In the genomic region with DNA sequence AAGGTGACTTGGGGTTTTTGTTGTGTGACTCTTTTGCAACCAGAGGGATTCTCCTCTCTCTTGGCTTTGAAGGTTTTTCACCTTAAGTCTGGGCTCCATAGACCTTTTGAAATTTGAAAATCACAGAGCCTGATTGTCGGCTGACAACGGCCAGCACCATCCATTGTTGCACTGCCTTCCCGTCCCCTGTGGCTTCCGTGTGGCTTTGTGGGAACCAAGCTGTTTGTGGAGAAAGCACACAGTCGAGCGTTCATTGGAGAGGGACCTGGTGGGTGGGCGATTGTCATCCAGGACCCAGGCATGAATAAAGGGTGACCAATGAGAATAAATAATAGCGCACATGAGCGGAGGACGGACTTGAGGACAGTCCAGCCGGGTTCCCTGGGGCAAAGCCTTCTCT, we compare ENCODE assay signal across 30 cellular contexts. TPM values are rescaled to one million over a fixed set of nuclear protein-coding genes. Genes with fewer than 3 reads are reported as not detected.
"Had no signal": no experiment of that assay in that cellular context is flagged by ENCODE, and none has a peak within 500 bp of the region (broad histone marks: within the 10 kb centered on the region; RNA-seq: fewer than 3 reads in every experiment).

No MANE protein-coding gene starts in this region.

- H3K4me1 Mint-ChIP-seq: central memory CD8-positive, alpha-beta T cell had no signal

- H3K27me3 ChIP-seq: breast epithelium, right atrium auricular region, uterus had no signal

- H3K36me3 ChIP-seq: breast epithelium, esophagus squamous epithelium, left ventricle myocardium inferior, right atrium auricular region, thoracic aorta, uterus, WERI-Rb-1 had no signal

- H3K9me3 ChIP-seq: breast epithelium, esophagus squamous epithelium, left ventricle myocardium inferior, mucosa of descending colon, right atrium auricular region, thoracic aorta, uterus had no signal

- DNase-seq: activated CD4-positive, alpha-beta T cell treated with anti-CD3 and anti-CD28 coated beads, Interleukin-2, amount 50 U/mL, for 1 hour; activated CD8-positive, alpha-beta T cell treated with anti-CD3 and anti-CD28 coated beads for 36 hours; activated naive CD4-positive, alpha-beta T cell treated with anti-CD3 and anti-CD28 coated beads, Interleukin-2, amount 50 U/mL, for 16 hours; activated T-cell treated with anti-CD3 and anti-CD28 coated beads, Interleukin-2, amount 50 U/mL, for 72 hours; amniotic stem cell; dermis blood vessel endothelial cell; effector CD4-positive, alpha-beta T cell; esophagus squamous epithelium; foreskin melanocyte; left ventricle myocardium inferior; mucosa of descending colon; nephron progenitor cell; nucleus accumbens; stimulated activated CD4-positive, alpha-beta T cell treated with anti-CD3 and anti-CD28 coated beads, Interleukin-2, amount 100 ng/mL, for 48 hours; stimulated activated naive CD4-positive, alpha-beta T cell treated with Interleukin-2 at 50 U/mL for 16 hours; SW 1271; T-helper 9 cell; trophoblast cell; uterus; WERI-Rb-1 had no signal

- H3K4me3 ChIP-seq: breast epithelium, esophagus squamous epithelium, left ventricle myocardium inferior, mucosa of descending colon, right atrium auricular region, thoracic aorta, uterus had no signal

- H3K4me3 Mint-ChIP-seq: activated CD8-positive, alpha-beta T cell treated with anti-CD3 and anti-CD28 coated beads for 36 hours; activated T-cell treated with anti-CD3 and anti-CD28 coated beads, Interleukin-2, amount 50 U/mL, for 72 hours; central memory CD8-positive, alpha-beta T cell; nephron progenitor cell; T-helper 1 cell treated with Interleukin-12 subunit alpha and Interleukin-12 subunit beta and Interleukin-4 antibody, amounts not matched to agents 30 μg/mL and 1 μg/mL, for 36 hours had no signal

- H3K27ac Mint-ChIP-seq: activated CD8-positive, alpha-beta T cell treated with anti-CD3 and anti-CD28 coated beads for 36 hours; activated T-cell treated with anti-CD3 and anti-CD28 coated beads, Interleukin-2, amount 50 U/mL, for 72 hours; nephron progenitor cell; T-helper 1 cell treated with Interleukin-12 subunit alpha and Interleukin-12 subunit beta and Interleukin-4 antibody, amounts not matched to agents 30 μg/mL and 1 μg/mL, for 36 hours had no signal

- H3K4me1 ChIP-seq: breast epithelium, parathyroid adenoma, uterus had no signal

- H3K9me3 Mint-ChIP-seq: activated CD8-positive, alpha-beta T cell treated with anti-CD3 and anti-CD28 coated beads for 36 hours; activated T-cell treated with anti-CD3 and anti-CD28 coated beads, Interleukin-2, amount 50 U/mL, for 72 hours; central memory CD8-positive, alpha-beta T cell; nephron progenitor cell; T-helper 1 cell treated with Interleukin-12 subunit alpha and Interleukin-12 subunit beta and Interleukin-4 antibody, amounts not matched to agents 30 μg/mL and 1 μg/mL, for 36 hours had no signal

- H3K27ac ChIP-seq: breast epithelium, epithelial cell of prostate, esophagus squamous epithelium, left ventricle myocardium inferior, parathyroid adenoma, right atrium auricular region, thoracic aorta, uterus, WERI-Rb-1 had no signal

RNA-seq across cellular contexts. Expression of a gene that starts 7.4 kb away (rescaled TPM):
- total RNA-seq: activated CD8-positive, alpha-beta T cell treated with anti-CD3 and anti-CD28 coated beads for 36 hours; glomerular endothelial cell; myocyte; pulmonary artery endothelial cell had no signal
